ENCODE assay signal across 8 cellular contexts in genomic region chr5:57171818-57172465, GRCh38. TPM values are rescaled to one million over a fixed set of nuclear protein-coding genes. Genes with fewer than 3 reads are reported as not detected.
DNase-seq lines count a peak whose midpoint lies in the region; ATAC-seq and TF ChIP-seq lines count a peak whose summit lies in the region.

No MANE protein-coding gene starts in this region.

- peak overlapping the region; percentile 100 for H3K4me3 ChIP-seq in CD8-positive, alpha-beta T cell (ENCODE audit: low read depth, low read length)
- peak overlapping the region; percentile 98 for H3K4me3 ChIP-seq in OCI-LY3 (ENCODE audit: low read length)

- no peaks in the 10 kb centered on the region for H3K27me3 ChIP-seq in CD8-positive, alpha-beta T cell (ENCODE audit: insufficient read depth, low read length)
- no peaks in the 10 kb centered on the region for H3K27me3 ChIP-seq in OCI-LY3 (ENCODE audit: low read depth, low read length)

- peak overlapping the region; percentile 80 for H3K4me2 ChIP-seq in OCI-LY3 (ENCODE audit: low read length)

- no peak for ATAC-seq in CD8-positive, alpha-beta T cell
- no peak for ATAC-seq in naive thymus-derived CD8-positive, alpha-beta T cell
- ATAC-seq in HG03432 (IDR thresholded peaks at IDR 0.05; ENCODE audit: unreplicated experiment): no peak

- H3K4me3 Mint-ChIP-seq in CD8-positive, alpha-beta T cell: peak overlapping the region; percentile 96
- H3K4me3 Mint-ChIP-seq in naive thymus-derived CD8-positive, alpha-beta T cell: peak overlapping the region; percentile 95 to 99 (median 97)

- peaks cover 10% of the 10 kb centered on the region for H3K4me1 ChIP-seq in CD8-positive, alpha-beta T cell (ENCODE audit: insufficient read depth, low read length)
- H3K4me1 ChIP-seq in OCI-LY3 (ENCODE audit: low read length): peaks cover 4% of the 10 kb centered on the region

- H4K20me1 ChIP-seq in OCI-LY3 (ENCODE audit: insufficient read depth, low read length): peaks cover 12% of the 10 kb centered on the region

- H3K9me3 Mint-ChIP-seq in CD8-positive, alpha-beta T cell: no peaks in the 10 kb centered on the region
- no peaks in the 10 kb centered on the region for H3K9me3 Mint-ChIP-seq in naive thymus-derived CD8-positive, alpha-beta T cell

- POLR2A ChIA-PET in CD8-positive, alpha-beta T cell (lab: Charles Lee): interaction anchor here (0.6 kb wide), 1 partner anchor 295 kb away, joined by 4 read pairs; no protein-coding TSS in a partner anchor
- POLR2A ChIA-PET in naive thymus-derived CD8-positive, alpha-beta T cell (lab: Charles Lee): no interaction called here

- H3K79me2 ChIP-seq in OCI-LY3 (ENCODE audit: low read length): peaks cover 42% of the 10 kb centered on the region

- no peaks in the 10 kb centered on the region for H3K36me3 ChIP-seq in CD8-positive, alpha-beta T cell (ENCODE audit: insufficient read depth, low read length)
- H3K36me3 ChIP-seq in OCI-LY3 (replicated peaks; ENCODE audit: low read depth, low read length): peaks cover 12% of the 10 kb centered on the region

- DNase-seq in CD8-positive, alpha-beta T cell: peak in 1 of 7 experiments; percentile 29
- DNase-seq in caudate nucleus (lab: John Stamatoyannopoulos, UW): peak in 1 of 61 donors; percentile 3
- DNase-seq in naive thymus-derived CD8-positive, alpha-beta T cell: no peak
- DNase-seq in cerebellar cortex (ENCODE audit: low spot score): no peak
- DNase-seq in NCI-H2171 treated with DMSO at 0.1 percent for 48 hours (lab: John Stamatoyannopoulos, UW): no peak
- no peak for DNase-seq in UCSD-AML1 (lab: John Stamatoyannopoulos, UW; ENCODE audit: unreplicated experiment)

- TF ChIP-seq CTCF in CD8-positive, alpha-beta T cell (IDR thresholded peaks at IDR 0.05): no peak
- TF ChIP-seq CTCF in OCI-LY3 (IDR thresholded peaks at IDR 0.05; ENCODE audit: low read depth, low read length): no peak

- no peaks in the 10 kb centered on the region for H3K27me3 Mint-ChIP-seq in CD8-positive, alpha-beta T cell (ENCODE audit: low read depth)
- H3K27me3 Mint-ChIP-seq in naive thymus-derived CD8-positive, alpha-beta T cell: no peaks in the 10 kb centered on the region

- H3K27ac Mint-ChIP-seq in CD8-positive, alpha-beta T cell: peak overlapping the region; percentile 98
- peak overlapping the region; percentile 95 to 100 (median 98) for H3K27ac Mint-ChIP-seq in naive thymus-derived CD8-positive, alpha-beta T cell

- peak overlapping the region; percentile 79 for H2AFZ ChIP-seq in OCI-LY3 (ENCODE audit: low read depth, low read length)

- peak overlapping the region; percentile 68 for H3K9ac ChIP-seq in OCI-LY3 (ENCODE audit: low read length)

- CTCF ChIA-PET in CD8-positive, alpha-beta T cell (lab: Charles Lee): no interaction called here

- peaks cover 27% of the 10 kb centered on the region for H3K4me1 Mint-ChIP-seq in CD8-positive, alpha-beta T cell (ENCODE audit: low read depth)
- H3K4me1 Mint-ChIP-seq in naive thymus-derived CD8-positive, alpha-beta T cell: peaks cover 16 to 30% (median 21%) of the 10 kb centered on the region in 4 donors

- H3K36me3 Mint-ChIP-seq in CD8-positive, alpha-beta T cell: peaks cover 30% of the 10 kb centered on the region
- H3K36me3 Mint-ChIP-seq in naive thymus-derived CD8-positive, alpha-beta T cell: peaks cover 0 to 16% (median 7%) of the 10 kb centered on the region in 3 donors

- peak overlapping the region; percentile 91 for H3K27ac ChIP-seq in CD8-positive, alpha-beta T cell (ENCODE audit: low read depth, low read length)
- peak overlapping the region; percentile 97 for H3K27ac ChIP-seq in OCI-LY3 (ENCODE audit: low read length)
- peak overlapping the region; percentile 100 for H3K27ac ChIP-seq in caudate nucleus (ENCODE audit: low read depth, low read length)

- H3K9me3 ChIP-seq in CD8-positive, alpha-beta T cell (ENCODE audit: low read length): no peaks in the 10 kb centered on the region
- no peaks in the 10 kb centered on the region for H3K9me3 ChIP-seq in OCI-LY3 (ENCODE audit: insufficient read depth, low read length)

- intact Hi-C loops in CD8-positive, alpha-beta T cell (cut with DNase I, micrococcal nuclease): loop anchor here (2.0 to 10.0 kb wide), 7 partner anchors 17 to 1863 kb away; partner anchors contain the start of gene PLPP1 (in 2 of the 2)

RNA-seq across cellular contexts. Expression of gene GPBP1, which starts 1.9 kb away (rescaled TPM):
- 100 to 1,000 TPM; 164 to 165 TPM for total RNA-seq in CD8-positive, alpha-beta T cell
- 100 to 1,000 TPM; 155 to 168 TPM for total RNA-seq in naive thymus-derived CD8-positive, alpha-beta T cell
- polyA plus RNA-seq in naive thymus-derived CD8-positive, alpha-beta T cell: 10 to 100 TPM; 69.8 to 97.1 (median 93.0) TPM
